In the genomic region with DNA sequence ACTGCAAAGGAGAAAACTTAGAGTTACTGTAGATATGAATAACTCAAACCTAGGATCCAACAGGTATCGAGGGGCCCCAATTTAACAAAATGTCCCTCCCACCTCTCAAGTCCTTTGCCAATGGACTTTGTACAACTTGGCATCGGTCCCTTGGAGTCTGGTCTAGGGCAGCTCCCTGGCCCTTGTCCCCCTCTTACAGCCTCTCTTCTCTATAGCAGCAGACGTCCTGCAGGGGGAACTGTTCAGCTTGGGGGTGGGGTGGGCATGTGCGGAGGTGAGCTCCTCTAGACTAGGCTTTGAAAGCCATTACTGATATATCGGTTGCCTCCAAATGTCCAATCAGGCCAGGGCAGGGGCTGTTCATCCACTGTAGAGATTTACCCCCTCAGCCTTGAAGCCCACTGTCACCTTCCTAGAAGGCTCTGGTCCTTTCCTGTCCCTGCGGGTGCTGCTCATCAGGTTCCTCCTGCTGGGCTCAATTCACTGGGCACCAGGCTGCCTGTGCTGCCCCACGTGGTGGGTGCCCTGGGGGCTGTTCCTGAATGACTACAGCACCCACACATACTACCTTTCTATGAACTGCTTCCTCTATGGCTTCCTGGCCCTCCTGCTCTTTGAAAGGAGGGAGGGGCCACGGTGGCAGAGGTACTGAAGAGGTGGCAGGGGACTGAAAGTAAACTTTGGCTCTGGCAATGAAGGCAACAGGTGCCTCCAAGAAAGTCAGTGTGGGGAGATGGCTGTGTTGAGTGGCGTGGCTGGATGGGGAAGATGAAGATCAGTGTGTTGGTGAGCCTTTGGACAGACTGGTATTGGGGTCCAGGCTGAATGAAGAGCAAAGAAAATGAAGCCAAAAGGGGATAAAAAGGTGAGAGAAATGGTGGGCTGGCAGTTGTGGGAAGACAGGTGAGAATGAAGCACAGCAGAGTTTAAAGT, we compare ENCODE assay signal across 29 cellular contexts.
DNase-seq lines count a peak whose midpoint lies in the region; ATAC-seq, FAIRE-seq and TF ChIP-seq lines count a peak whose summit lies in the region.
"Had no signal": no experiment of that assay in that cellular context is flagged by ENCODE, and none has a peak within 500 bp of the region (broad histone marks: within the 10 kb centered on the region; RNA-seq: fewer than 3 reads in every experiment).

No MANE protein-coding gene starts in this region.

- FAIRE-seq in small intestine (lab: Jason Lieb, UNC) = no peak
- FAIRE-seq: A204.1, frontal cortex, GM19239, H54, pancreas had no signal

- H3K36me3 ChIP-seq in small intestine (ENCODE audit: control insufficient read depth in 2 of 2, insufficient read depth in 2 of 2, low read length in 2 of 2) = no peaks in the 10 kb centered on the region
- H3K36me3 ChIP-seq in WERI-Rb-1 = peaks cover 4% of the 10 kb centered on the region; the same call in 1 of the 2 replicates
- H3K36me3 ChIP-seq: pancreas had no signal

- CTCF ChIA-PET in activated CD8-positive, alpha-beta T cell treated with anti-CD3 and anti-CD28 coated beads for 36 hours (lab: Charles Lee) = interaction anchor here (0.6 to 1.9 kb wide), 3 partner anchors 10 to 16 kb away, joined by 3 to 5 read pairs (median 5); no protein-coding TSS in a partner anchor

- H3K4me1 ChIP-seq in small intestine (ENCODE audit: control insufficient read depth in 2 of 2, insufficient read depth in 1 of 2, low read depth in 1 of 2, low read length in 1 of 2) = peaks cover 0 to 4% of the 10 kb centered on the region in 2 donors
- H3K4me1 ChIP-seq: pancreas, tibial artery had no signal

- POLR2A ChIA-PET in activated naive CD8-positive, alpha-beta T cell treated with anti-CD3 and anti-CD28 coated beads, Interleukin-2, amount 10 ng/mL, durations not matched to agents 7 days and 5 days (lab: Charles Lee) = no interaction called here
- POLR2A ChIA-PET in activated CD8-positive, alpha-beta T cell treated with anti-CD3 and anti-CD28 coated beads for 36 hours (lab: Charles Lee) = no interaction called here

- H3K27ac ChIP-seq in small intestine (ENCODE audit: low read depth in 1 of 2, low read length in 1 of 2) = no peak overlapping the region
- H3K27ac ChIP-seq in WERI-Rb-1 = no peak overlapping the region
- H3K27ac ChIP-seq: dorsolateral prefrontal cortex, pancreas, tibial artery, VCaP had no signal

- WGBS in small intestine, 3 donors = 58 to 77% (median 62%) methylated on average over 9 of the region's 9 CpGs

- H3K27ac Mint-ChIP-seq in activated naive CD8-positive, alpha-beta T cell treated with anti-CD3 and anti-CD28 coated beads, Interleukin-2, amount 10 ng/mL, durations not matched to agents 7 days and 5 days = peak overlapping the region; percentile 34
- H3K27ac Mint-ChIP-seq in activated naive CD8-positive, alpha-beta T cell treated with anti-CD3 and anti-CD28 coated beads for 36 hours = no peak overlapping the region
- no peak overlapping the region for H3K27ac Mint-ChIP-seq in activated CD8-positive, alpha-beta T cell treated with anti-CD3 and anti-CD28 coated beads for 36 hours
- H3K27ac Mint-ChIP-seq: activated CD4-positive, alpha-beta T cell treated with anti-CD3 and anti-CD28 coated beads, Interleukin-2, amount 10 ng/mL, durations not matched to agents 24 days and 14 days had no signal

- peak; percentile 65 for ATAC-seq in activated naive CD8-positive, alpha-beta T cell treated with anti-CD3 and anti-CD28 coated beads, Interleukin-2, amount 10 ng/mL, durations not matched to agents 7 days and 5 days (ENCODE audit: low read depth)
- peak; percentile 37 for ATAC-seq in activated CD8-positive, alpha-beta T cell treated with anti-CD3 and anti-CD28 coated beads for 36 hours
- ATAC-seq in left lobe of liver = peak; percentile 51
- ATAC-seq: pancreas had no signal

- peaks cover 14% of the 10 kb centered on the region for H3K4me1 Mint-ChIP-seq in activated naive CD8-positive, alpha-beta T cell treated with anti-CD3 and anti-CD28 coated beads, Interleukin-2, amount 10 ng/mL, durations not matched to agents 7 days and 5 days
- peaks cover 8% of the 10 kb centered on the region for H3K4me1 Mint-ChIP-seq in activated naive CD8-positive, alpha-beta T cell treated with anti-CD3 and anti-CD28 coated beads for 36 hours
- H3K4me1 Mint-ChIP-seq in activated CD8-positive, alpha-beta T cell treated with anti-CD3 and anti-CD28 coated beads for 36 hours (ENCODE audit: low read depth) = peaks cover 10% of the 10 kb centered on the region
- H3K4me1 Mint-ChIP-seq: IgD-negative memory B cell had no signal

- DNase-seq in activated naive CD8-positive, alpha-beta T cell treated with anti-CD3 and anti-CD28 coated beads, Interleukin-2, amount 10 ng/mL, durations not matched to agents 7 days and 5 days = no peak
- no peak for DNase-seq in activated naive CD8-positive, alpha-beta T cell treated with anti-CD3 and anti-CD28 coated beads for 36 hours
- DNase-seq in activated CD8-positive, alpha-beta T cell treated with anti-CD3 and anti-CD28 coated beads for 36 hours = peak; percentile 8
- DNase-seq in left lobe of liver (ENCODE audit: low spot score) (no peak), small intestine (peak; percentile 27), NCI-H345 (lab: John Stamatoyannopoulos, UW) (no peak), WERI-Rb-1 (no peak)
- DNase-seq in stimulated activated CD8-positive, alpha-beta memory T cell treated with anti-CD3 and anti-CD28 coated beads, Interleukin-4, amount 100 ng/mL, for 48 hours = no peak
- DNase-seq: activated CD4-positive, alpha-beta T cell treated with anti-CD3 and anti-CD28 coated beads, Interleukin-2, amount 10 ng/mL, durations not matched to agents 24 days and 14 days; activated naive CD4-positive, alpha-beta T cell treated with Interleukin-2 at 50 U/mL for 16 hours; amniotic stem cell; Calu3; DMS79 treated with DMSO at 0.1 percent for 48 hours; dorsolateral prefrontal cortex; GDM1; kidney glomerular epithelial cell; NCI-H1092; NCI-H1694 treated with DMSO at 0.1 percent for 48 hours; pancreas; RPMI8226; stimulated activated CD4-positive, alpha-beta T cell treated with anti-CD3 and anti-CD28 coated beads, Interleukin-2, amount 100 ng/mL, for 24 hours; T1000; tibial artery had no signal

- TF ChIP-seq CTCF in activated CD8-positive, alpha-beta T cell treated with anti-CD3 and anti-CD28 coated beads for 36 hours (IDR thresholded peaks at IDR 0.05) = no peak
- TF ChIP-seq CTCF in WERI-Rb-1 (IDR thresholded peaks at IDR 0.05; ENCODE audit: low read depth, low read length) = no peak

- no peak overlapping the region for H3K4me3 Mint-ChIP-seq in activated naive CD8-positive, alpha-beta T cell treated with anti-CD3 and anti-CD28 coated beads, Interleukin-2, amount 10 ng/mL, durations not matched to agents 7 days and 5 days
- no peak overlapping the region for H3K4me3 Mint-ChIP-seq in activated naive CD8-positive, alpha-beta T cell treated with anti-CD3 and anti-CD28 coated beads for 36 hours
- H3K4me3 Mint-ChIP-seq in activated CD8-positive, alpha-beta T cell treated with anti-CD3 and anti-CD28 coated beads for 36 hours = no peak overlapping the region
- H3K4me3 Mint-ChIP-seq: activated CD4-positive, alpha-beta T cell treated with anti-CD3 and anti-CD28 coated beads, Interleukin-2, amount 10 ng/mL, durations not matched to agents 24 days and 14 days; IgD-negative memory B cell had no signal

- H3K9me3 ChIP-seq in small intestine (ENCODE audit: control insufficient read depth, low read depth) = no peaks in the 10 kb centered on the region
- no peaks in the 10 kb centered on the region for H3K9me3 ChIP-seq in WERI-Rb-1 (ENCODE audit: severe bottlenecking)
- H3K9me3 ChIP-seq: pancreas, tibial artery had no signal

- H3K4me3 ChIP-seq in small intestine (ENCODE audit: low read depth in 1 of 2, low read length in 2 of 2) (no peak overlapping the region), WERI-Rb-1 (ENCODE audit: low read depth, low read length) (no peak overlapping the region)
- H3K4me3 ChIP-seq: dorsolateral prefrontal cortex, pancreas, tibial artery had no signal

- intact Hi-C loops in activated CD8-positive, alpha-beta T cell treated with anti-CD3 and anti-CD28 coated beads for 36 hours (cut with micrococcal nuclease) = no loop called here

- H3K27me3 ChIP-seq in small intestine (ENCODE audit: control insufficient read depth in 2 of 2, insufficient read depth in 2 of 2, low read length in 2 of 2) = no peaks in the 10 kb centered on the region
- no peaks in the 10 kb centered on the region for H3K27me3 ChIP-seq in WERI-Rb-1 (ENCODE audit: insufficient read depth, low read depth, severe bottlenecking)
- H3K27me3 ChIP-seq: dorsolateral prefrontal cortex, pancreas, tibial artery had no signal

- H3K36me3 Mint-ChIP-seq in activated naive CD8-positive, alpha-beta T cell treated with anti-CD3 and anti-CD28 coated beads, Interleukin-2, amount 10 ng/mL, durations not matched to agents 7 days and 5 days = peaks cover 13% of the 10 kb centered on the region
- H3K36me3 Mint-ChIP-seq in activated naive CD8-positive, alpha-beta T cell treated with anti-CD3 and anti-CD28 coated beads for 36 hours = peaks cover 8% of the 10 kb centered on the region
- H3K36me3 Mint-ChIP-seq in activated CD8-positive, alpha-beta T cell treated with anti-CD3 and anti-CD28 coated beads for 36 hours (ENCODE audit: low read depth) = peaks cover 8% of the 10 kb centered on the region

- no peaks in the 10 kb centered on the region for H3K27me3 Mint-ChIP-seq in activated naive CD8-positive, alpha-beta T cell treated with anti-CD3 and anti-CD28 coated beads, Interleukin-2, amount 10 ng/mL, durations not matched to agents 7 days and 5 days
- no peaks in the 10 kb centered on the region for H3K27me3 Mint-ChIP-seq in activated naive CD8-positive, alpha-beta T cell treated with anti-CD3 and anti-CD28 coated beads for 36 hours
- no peaks in the 10 kb centered on the region for H3K27me3 Mint-ChIP-seq in activated CD8-positive, alpha-beta T cell treated with anti-CD3 and anti-CD28 coated beads for 36 hours
- H3K27me3 Mint-ChIP-seq: activated CD4-positive, alpha-beta T cell treated with anti-CD3 and anti-CD28 coated beads, Interleukin-2, amount 10 ng/mL, durations not matched to agents 24 days and 14 days; IgD-negative memory B cell had no signal

- no peaks in the 10 kb centered on the region for H3K9me3 Mint-ChIP-seq in activated naive CD8-positive, alpha-beta T cell treated with anti-CD3 and anti-CD28 coated beads, Interleukin-2, amount 10 ng/mL, durations not matched to agents 7 days and 5 days
- H3K9me3 Mint-ChIP-seq in activated naive CD8-positive, alpha-beta T cell treated with anti-CD3 and anti-CD28 coated beads for 36 hours = no peaks in the 10 kb centered on the region
- no peaks in the 10 kb centered on the region for H3K9me3 Mint-ChIP-seq in activated CD8-positive, alpha-beta T cell treated with anti-CD3 and anti-CD28 coated beads for 36 hours
- H3K9me3 Mint-ChIP-seq: activated CD4-positive, alpha-beta T cell treated with anti-CD3 and anti-CD28 coated beads, Interleukin-2, amount 10 ng/mL, durations not matched to agents 24 days and 14 days; IgD-negative memory B cell had no signal

Comparison
In these comparisons a context has a peak if more than half of its experiments do, and no peak if none do; other contexts are left out.
1. DNase-seq: peak in activated CD8-positive, alpha-beta T cell treated with anti-CD3 and anti-CD28 coated beads for 36 hours (single experiment) and small intestine (single experiment); none in activated naive CD8-positive, alpha-beta T cell treated with anti-CD3 and anti-CD28 coated beads, Interleukin-2, amount 10 ng/mL, durations not matched to agents 7 days and 5 days (single experiment), activated naive CD8-positive, alpha-beta T cell treated with anti-CD3 and anti-CD28 coated beads for 36 hours (single experiment), left lobe of liver (single experiment), NCI-H345 (single experiment), WERI-Rb-1 (single experiment) and stimulated activated CD8-positive, alpha-beta memory T cell treated with anti-CD3 and anti-CD28 coated beads, Interleukin-4, amount 100 ng/mL, for 48 hours (single experiment).
2. Peak in every context shown above with its lines, with median percentiles within 50 percentile points of each other: ATAC-seq.